In the genomic region with DNA sequence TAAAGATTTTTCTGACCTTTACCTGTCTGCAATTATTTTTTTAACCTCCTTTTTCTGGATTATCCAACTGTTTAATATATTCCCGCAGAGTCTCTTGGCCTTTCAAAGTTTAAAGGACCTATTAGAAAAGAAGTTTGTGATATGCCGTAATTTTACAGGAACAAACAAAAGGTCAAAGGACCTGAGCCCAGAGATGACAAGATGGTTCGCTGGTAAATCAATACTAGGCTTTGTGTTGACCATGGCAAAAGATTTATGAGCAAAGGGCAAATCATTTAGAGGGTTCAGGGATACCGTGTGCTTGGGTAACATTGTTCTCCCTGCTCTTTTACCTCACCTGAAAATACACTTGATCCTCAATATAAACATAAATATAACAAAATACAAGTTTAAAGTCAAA, we compare ENCODE assay signal across 1 cellular context.
TF ChIP-seq lines count a peak whose summit lies in the region.

No MANE protein-coding gene starts in this region.

TF ChIP-seq in HepG2, 621 proteins besides CTCF, POLR2A, EP300 and RAD21 (continued from another document and continues in another):
- TF ChIP-seq ZNF136 (CRISPR knock-in tag; IDR thresholded peaks at IDR 0.05; ENCODE audit: low read depth), result no peak
- TF ChIP-seq ZMAT3 (CRISPR knock-in tag; conservative IDR thresholded peaks at IDR 0.05), result no peak
- no peak for TF ChIP-seq ZNF841 (CRISPR knock-in tag; IDR thresholded peaks at IDR 0.05; ENCODE audit: borderline replicate concordance)
- peak; percentile 100 for TF ChIP-seq NR2F6 (IDR thresholded peaks at IDR 0.05)
- peak; percentile 99 for TF ChIP-seq NR2F6 (CRISPR knock-in tag; IDR thresholded peaks at IDR 0.05)
- 0 out of 2 replicates have a peak, but pooled peaks have one; percentile 60 for TF ChIP-seq TGIF2 (CRISPR knock-in tag; IDR thresholded peaks at IDR 0.05)
- TF ChIP-seq MAF1 (CRISPR knock-in tag; IDR thresholded peaks at IDR 0.05; ENCODE audit: borderline replicate concordance), result no peak
- peak; percentile 97 for TF ChIP-seq HMG20B (CRISPR knock-in tag; conservative IDR thresholded peaks at IDR 0.05)
- peak; percentile 97 for TF ChIP-seq MIER3 (CRISPR knock-in tag; IDR thresholded peaks at IDR 0.05; ENCODE audit: borderline replicate concordance)
- TF ChIP-seq, protein P1, sequence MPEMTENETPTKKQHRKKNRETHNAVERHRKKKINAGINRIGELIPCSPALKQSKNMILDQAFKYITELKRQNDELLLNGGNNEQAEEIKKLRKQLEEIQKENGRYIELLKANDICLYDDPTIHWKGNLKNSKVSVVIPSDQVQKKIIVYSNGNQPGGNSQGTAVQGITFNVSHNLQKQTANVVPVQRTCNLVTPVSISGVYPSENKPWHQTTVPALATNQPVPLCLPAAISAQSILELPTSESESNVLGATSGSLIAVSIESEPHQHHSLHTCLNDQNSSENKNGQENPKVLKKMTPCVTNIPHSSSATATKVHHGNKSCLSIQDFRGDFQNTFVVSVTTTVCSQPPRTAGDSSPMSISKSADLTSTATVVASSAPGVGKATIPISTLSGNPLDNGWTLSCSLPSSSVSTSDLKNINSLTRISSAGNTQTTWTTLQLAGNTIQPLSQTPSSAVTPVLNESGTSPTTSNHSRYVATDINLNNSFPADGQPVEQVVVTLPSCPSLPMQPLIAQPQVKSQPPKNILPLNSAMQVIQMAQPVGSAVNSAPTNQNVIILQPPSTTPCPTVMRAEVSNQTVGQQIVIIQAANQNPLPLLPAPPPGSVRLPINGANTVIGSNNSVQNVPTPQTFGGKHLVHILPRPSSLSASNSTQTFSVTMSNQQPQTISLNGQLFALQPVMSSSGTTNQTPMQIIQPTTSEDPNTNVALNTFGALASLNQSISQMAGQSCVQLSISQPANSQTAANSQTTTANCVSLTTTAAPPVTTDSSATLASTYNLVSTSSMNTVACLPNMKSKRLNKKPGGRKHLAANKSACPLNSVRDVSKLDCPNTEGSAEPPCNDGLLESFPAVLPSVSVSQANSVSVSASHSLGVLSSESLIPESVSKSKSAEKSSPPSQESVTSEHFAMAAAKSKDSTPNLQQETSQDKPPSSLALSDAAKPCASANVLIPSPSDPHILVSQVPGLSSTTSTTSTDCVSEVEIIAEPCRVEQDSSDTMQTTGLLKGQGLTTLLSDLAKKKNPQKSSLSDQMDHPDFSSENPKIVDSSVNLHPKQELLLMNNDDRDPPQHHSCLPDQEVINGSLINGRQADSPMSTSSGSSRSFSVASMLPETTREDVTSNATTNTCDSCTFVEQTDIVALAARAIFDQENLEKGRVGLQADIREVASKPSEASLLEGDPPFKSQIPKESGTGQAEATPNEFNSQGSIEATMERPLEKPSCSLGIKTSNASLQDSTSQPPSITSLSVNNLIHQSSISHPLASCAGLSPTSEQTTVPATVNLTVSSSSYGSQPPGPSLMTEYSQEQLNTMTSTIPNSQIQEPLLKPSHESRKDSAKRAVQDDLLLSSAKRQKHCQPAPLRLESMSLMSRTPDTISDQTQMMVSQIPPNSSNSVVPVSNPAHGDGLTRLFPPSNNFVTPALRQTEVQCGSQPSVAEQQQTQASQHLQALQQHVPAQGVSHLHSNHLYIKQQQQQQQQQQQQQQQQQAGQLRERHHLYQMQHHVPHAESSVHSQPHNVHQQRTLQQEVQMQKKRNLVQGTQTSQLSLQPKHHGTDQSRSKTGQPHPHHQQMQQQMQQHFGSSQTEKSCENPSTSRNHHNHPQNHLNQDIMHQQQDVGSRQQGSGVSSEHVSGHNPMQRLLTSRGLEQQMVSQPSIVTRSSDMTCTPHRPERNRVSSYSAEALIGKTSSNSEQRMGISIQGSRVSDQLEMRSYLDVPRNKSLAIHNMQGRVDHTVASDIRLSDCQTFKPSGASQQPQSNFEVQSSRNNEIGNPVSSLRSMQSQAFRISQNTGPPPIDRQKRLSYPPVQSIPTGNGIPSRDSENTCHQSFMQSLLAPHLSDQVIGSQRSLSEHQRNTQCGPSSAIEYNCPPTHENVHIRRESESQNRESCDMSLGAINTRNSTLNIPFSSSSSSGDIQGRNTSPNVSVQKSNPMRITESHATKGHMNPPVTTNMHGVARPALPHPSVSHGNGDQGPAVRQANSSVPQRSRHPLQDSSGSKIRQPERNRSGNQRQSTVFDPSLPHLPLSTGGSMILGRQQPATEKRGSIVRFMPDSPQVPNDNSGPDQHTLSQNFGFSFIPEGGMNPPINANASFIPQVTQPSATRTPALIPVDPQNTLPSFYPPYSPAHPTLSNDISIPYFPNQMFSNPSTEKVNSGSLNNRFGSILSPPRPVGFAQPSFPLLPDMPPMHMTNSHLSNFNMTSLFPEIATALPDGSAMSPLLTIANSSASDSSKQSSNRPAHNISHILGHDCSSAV (CRISPR knock-in tag; IDR thresholded peaks at IDR 0.05; ENCODE audit: borderline replicate concordance), result no peak
- TF ChIP-seq NCOA1 (CRISPR knock-in tag; IDR thresholded peaks at IDR 0.05), result peak; percentile 45; the same call in 1 of the 2 replicates
- TF ChIP-seq ZFP62 (CRISPR knock-in tag; IDR thresholded peaks at IDR 0.05), result no peak
- peak; percentile 93; the same call in 1 of the 2 replicates for TF ChIP-seq EHMT2 (IDR thresholded peaks at IDR 0.05; ENCODE audit: borderline replicate concordance, low read depth, low read length)
- TF ChIP-seq HNF4A (CRISPR knock-in tag; IDR thresholded peaks at IDR 0.05), result peak; percentile 97
- TF ChIP-seq ZNF430 (CRISPR knock-in tag; IDR thresholded peaks at IDR 0.05), result no peak
- TF ChIP-seq, protein P2, sequence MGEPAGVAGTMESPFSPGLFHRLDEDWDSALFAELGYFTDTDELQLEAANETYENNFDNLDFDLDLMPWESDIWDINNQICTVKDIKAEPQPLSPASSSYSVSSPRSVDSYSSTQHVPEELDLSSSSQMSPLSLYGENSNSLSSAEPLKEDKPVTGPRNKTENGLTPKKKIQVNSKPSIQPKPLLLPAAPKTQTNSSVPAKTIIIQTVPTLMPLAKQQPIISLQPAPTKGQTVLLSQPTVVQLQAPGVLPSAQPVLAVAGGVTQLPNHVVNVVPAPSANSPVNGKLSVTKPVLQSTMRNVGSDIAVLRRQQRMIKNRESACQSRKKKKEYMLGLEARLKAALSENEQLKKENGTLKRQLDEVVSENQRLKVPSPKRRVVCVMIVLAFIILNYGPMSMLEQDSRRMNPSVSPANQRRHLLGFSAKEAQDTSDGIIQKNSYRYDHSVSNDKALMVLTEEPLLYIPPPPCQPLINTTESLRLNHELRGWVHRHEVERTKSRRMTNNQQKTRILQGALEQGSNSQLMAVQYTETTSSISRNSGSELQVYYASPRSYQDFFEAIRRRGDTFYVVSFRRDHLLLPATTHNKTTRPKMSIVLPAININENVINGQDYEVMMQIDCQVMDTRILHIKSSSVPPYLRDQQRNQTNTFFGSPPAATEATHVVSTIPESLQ (CRISPR knock-in tag; conservative IDR thresholded peaks at IDR 0.05), result no peak
- TF ChIP-seq, protein P3, sequence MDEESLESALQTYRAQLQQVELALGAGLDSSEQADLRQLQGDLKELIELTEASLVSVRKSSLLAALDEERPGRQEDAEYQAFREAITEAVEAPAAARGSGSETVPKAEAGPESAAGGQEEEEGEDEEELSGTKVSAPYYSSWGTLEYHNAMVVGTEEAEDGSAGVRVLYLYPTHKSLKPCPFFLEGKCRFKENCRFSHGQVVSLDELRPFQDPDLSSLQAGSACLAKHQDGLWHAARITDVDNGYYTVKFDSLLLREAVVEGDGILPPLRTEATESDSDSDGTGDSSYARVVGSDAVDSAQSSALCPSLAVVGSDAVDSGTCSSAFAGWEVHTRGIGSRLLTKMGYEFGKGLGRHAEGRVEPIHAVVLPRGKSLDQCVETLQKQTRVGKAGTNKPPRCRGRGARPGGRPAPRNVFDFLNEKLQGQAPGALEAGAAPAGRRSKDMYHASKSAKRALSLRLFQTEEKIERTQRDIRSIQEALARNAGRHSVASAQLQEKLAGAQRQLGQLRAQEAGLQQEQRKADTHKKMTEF (CRISPR knock-in tag; IDR thresholded peaks at IDR 0.05), result peak; percentile 92
- TF ChIP-seq STAG1 (CRISPR knock-in tag; IDR thresholded peaks at IDR 0.05), result peak; percentile 39
- TF ChIP-seq, protein P4, sequence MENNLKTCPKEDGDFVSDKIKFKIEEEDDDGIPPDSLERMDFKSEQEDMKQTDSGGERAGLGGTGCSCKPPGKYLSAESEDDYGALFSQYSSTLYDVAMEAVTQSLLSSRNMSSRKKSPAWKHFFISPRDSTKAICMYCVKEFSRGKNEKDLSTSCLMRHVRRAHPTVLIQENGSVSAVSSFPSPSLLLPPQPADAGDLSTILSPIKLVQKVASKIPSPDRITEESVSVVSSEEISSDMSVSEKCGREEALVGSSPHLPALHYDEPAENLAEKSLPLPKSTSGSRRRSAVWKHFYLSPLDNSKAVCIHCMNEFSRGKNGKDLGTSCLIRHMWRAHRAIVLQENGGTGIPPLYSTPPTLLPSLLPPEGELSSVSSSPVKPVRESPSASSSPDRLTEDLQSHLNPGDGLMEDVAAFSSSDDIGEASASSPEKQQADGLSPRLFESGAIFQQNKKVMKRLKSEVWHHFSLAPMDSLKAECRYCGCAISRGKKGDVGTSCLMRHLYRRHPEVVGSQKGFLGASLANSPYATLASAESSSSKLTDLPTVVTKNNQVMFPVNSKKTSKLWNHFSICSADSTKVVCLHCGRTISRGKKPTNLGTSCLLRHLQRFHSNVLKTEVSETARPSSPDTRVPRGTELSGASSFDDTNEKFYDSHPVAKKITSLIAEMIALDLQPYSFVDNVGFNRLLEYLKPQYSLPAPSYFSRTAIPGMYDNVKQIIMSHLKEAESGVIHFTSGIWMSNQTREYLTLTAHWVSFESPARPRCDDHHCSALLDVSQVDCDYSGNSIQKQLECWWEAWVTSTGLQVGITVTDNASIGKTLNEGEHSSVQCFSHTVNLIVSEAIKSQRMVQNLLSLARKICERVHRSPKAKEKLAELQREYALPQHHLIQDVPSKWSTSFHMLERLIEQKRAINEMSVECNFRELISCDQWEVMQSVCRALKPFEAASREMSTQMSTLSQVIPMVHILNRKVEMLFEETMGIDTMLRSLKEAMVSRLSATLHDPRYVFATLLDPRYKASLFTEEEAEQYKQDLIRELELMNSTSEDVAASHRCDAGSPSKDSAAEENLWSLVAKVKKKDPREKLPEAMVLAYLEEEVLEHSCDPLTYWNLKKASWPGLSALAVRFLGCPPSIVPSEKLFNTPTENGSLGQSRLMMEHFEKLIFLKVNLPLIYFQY (CRISPR knock-in tag; IDR thresholded peaks at IDR 0.05; ENCODE audit: borderline replicate concordance), result no peak
- no peak for TF ChIP-seq ZNF570 (CRISPR knock-in tag; IDR thresholded peaks at IDR 0.05; ENCODE audit: borderline replicate concordance)
- peak; percentile 52; the same call in 1 of the 2 replicates for TF ChIP-seq TBX3 (IDR thresholded peaks at IDR 0.05; ENCODE audit: borderline replicate concordance)
- TF ChIP-seq NPAS2 (CRISPR knock-in tag; IDR thresholded peaks at IDR 0.05; ENCODE audit: borderline replicate concordance), result no peak
- TF ChIP-seq SIN3A (IDR thresholded peaks at IDR 0.05; ENCODE audit: borderline replicate concordance, low read depth, low read length), result no peak
- TF ChIP-seq, protein P5, sequence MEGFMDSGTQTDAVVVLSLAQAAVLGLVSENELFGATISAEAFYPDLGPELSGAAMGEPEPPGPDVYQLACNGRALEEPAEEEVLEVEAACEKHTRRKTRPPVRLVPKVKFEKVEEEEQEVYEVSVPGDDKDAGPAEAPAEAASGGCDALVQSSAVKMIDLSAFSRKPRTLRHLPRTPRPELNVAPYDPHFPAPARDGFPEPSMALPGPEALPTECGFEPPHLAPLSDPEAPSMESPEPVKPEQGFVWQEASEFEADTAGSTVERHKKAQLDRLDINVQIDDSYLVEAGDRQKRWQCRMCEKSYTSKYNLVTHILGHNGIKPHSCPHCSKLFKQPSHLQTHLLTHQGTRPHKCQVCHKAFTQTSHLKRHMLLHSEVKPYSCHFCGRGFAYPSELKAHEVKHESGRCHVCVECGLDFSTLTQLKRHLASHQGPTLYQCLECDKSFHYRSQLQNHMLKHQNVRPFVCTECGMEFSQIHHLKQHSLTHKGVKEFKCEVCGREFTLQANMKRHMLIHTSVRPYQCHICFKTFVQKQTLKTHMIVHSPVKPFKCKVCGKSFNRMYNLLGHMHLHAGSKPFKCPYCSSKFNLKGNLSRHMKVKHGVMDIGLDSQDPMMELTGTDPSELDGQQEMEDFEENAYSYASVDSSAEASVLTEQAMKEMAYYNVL (CRISPR knock-in tag; IDR thresholded peaks at IDR 0.05; ENCODE audit: borderline replicate concordance), result peak; percentile 74
- TF ChIP-seq, protein P6, sequence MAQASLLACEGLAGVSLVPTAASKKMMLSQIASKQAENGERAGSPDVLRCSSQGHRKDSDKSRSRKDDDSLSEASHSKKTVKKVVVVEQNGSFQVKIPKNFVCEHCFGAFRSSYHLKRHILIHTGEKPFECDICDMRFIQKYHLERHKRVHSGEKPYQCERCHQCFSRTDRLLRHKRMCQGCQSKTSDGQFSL (CRISPR knock-in tag; IDR thresholded peaks at IDR 0.05), result no peak
- TF ChIP-seq, protein P7, sequence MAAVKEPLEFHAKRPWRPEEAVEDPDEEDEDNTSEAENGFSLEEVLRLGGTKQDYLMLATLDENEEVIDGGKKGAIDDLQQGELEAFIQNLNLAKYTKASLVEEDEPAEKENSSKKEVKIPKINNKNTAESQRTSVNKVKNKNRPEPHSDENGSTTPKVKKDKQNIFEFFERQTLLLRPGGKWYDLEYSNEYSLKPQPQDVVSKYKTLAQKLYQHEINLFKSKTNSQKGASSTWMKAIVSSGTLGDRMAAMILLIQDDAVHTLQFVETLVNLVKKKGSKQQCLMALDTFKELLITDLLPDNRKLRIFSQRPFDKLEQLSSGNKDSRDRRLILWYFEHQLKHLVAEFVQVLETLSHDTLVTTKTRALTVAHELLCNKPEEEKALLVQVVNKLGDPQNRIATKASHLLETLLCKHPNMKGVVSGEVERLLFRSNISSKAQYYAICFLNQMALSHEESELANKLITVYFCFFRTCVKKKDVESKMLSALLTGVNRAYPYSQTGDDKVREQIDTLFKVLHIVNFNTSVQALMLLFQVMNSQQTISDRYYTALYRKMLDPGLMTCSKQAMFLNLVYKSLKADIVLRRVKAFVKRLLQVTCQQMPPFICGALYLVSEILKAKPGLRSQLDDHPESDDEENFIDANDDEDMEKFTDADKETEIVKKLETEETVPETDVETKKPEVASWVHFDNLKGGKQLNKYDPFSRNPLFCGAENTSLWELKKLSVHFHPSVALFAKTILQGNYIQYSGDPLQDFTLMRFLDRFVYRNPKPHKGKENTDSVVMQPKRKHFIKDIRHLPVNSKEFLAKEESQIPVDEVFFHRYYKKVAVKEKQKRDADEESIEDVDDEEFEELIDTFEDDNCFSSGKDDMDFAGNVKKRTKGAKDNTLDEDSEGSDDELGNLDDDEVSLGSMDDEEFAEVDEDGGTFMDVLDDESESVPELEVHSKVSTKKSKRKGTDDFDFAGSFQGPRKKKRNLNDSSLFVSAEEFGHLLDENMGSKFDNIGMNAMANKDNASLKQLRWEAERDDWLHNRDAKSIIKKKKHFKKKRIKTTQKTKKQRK (IDR thresholded peaks at IDR 0.05; ENCODE audit: low read length), result no peak
- TF ChIP-seq, protein P8, sequence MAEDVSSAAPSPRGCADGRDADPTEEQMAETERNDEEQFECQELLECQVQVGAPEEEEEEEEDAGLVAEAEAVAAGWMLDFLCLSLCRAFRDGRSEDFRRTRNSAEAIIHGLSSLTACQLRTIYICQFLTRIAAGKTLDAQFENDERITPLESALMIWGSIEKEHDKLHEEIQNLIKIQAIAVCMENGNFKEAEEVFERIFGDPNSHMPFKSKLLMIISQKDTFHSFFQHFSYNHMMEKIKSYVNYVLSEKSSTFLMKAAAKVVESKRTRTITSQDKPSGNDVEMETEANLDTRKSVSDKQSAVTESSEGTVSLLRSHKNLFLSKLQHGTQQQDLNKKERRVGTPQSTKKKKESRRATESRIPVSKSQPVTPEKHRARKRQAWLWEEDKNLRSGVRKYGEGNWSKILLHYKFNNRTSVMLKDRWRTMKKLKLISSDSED (CRISPR knock-in tag; IDR thresholded peaks at IDR 0.05), result no peak
